In genomic region chr2:172000696-172001361, GRCh38 we compare ENCODE assay signal across 8 cellular contexts. TPM values are rescaled to one million over a fixed set of nuclear protein-coding genes. Genes with fewer than 3 reads are reported as not detected.
DNase-seq lines count a peak whose midpoint lies in the region; ATAC-seq, FAIRE-seq and TF ChIP-seq lines count a peak whose summit lies in the region.

No MANE protein-coding gene starts in this region.

- no peak overlapping the region for H2BK120ac ChIP-seq in IMR-90 (ENCODE audit: low read depth, low read length)

- FAIRE-seq in K562 (lab: Jason Lieb, UNC) = peak; percentile 19

- H3K4me1 Mint-ChIP-seq in CD4-positive, CD25-positive, alpha-beta regulatory T cell = peaks cover 6 to 23% (median 13%) of the 10 kb centered on the region in 4 donors

- H3K9me3 Mint-ChIP-seq in CD4-positive, CD25-positive, alpha-beta regulatory T cell = no peaks in the 10 kb centered on the region

- in situ Hi-C loops in IMR-90 (cut with MboI; ENCODE audit: low sequenced_read_pairs) = no loop called here
- in situ Hi-C loops in K562 (cut with MboI) = no loop called here
- in situ Hi-C loops in transverse colon (cut with MboI; ENCODE audit: low pct_ligation_motif_present in 1 of 4, low pct_unique_long_range_greater_than_20kb in 1 of 4, low sequenced_read_pairs in 3 of 4) = no loop called here

- peaks cover 18% of the 10 kb centered on the region; the same call in 2 of the 3 replicates for H3K79me2 ChIP-seq in K562 (ENCODE audit: control insufficient read depth, insufficient read depth, low read length)

- H3K27me3 Mint-ChIP-seq in CD4-positive, CD25-positive, alpha-beta regulatory T cell = peaks cover 29% of the 10 kb centered on the region

- no peak overlapping the region for H3K14ac ChIP-seq in IMR-90 (replicated peaks; ENCODE audit: low read depth, low read length)

- no peak for ATAC-seq in CD4-positive, CD25-positive, alpha-beta regulatory T cell (ENCODE audit: low read depth in 2 of 2)
- no peak for ATAC-seq in IMR-90 (ENCODE audit: low read depth)
- ATAC-seq in K562 = peak; percentile 38
- ATAC-seq in HG02981 (IDR thresholded peaks at IDR 0.05; ENCODE audit: unreplicated experiment) = no peak
- ATAC-seq in omental fat pad (ENCODE audit: low FRiP score) = no peak

- TF ChIP-seq EP300 in K562 (IDR thresholded peaks at IDR 0.05; ENCODE audit: low read length) (no peak), transverse colon (IDR thresholded peaks at IDR 0.05; ENCODE audit: low read depth) (no peak)

- 100% methylated on average over 2 of the region's 13 CpGs; no CpG with 5 or more reads in 1 of the 2 experiments for WGBS in IMR-90 (ENCODE audit: extremely low coverage in 2 of 2, insufficient read length in 1 of 2), 2 experiments
- WGBS in K562 (ENCODE audit: insufficient coverage, low coverage, missing lambda C conversion rate) = 9% methylated on average over 13 of the region's 13 CpGs
- 74 to 83% methylated on average over 12 to 13 of the region's 13 CpGs for WGBS in transverse colon (ENCODE audit: low coverage in 1 of 2), 2 donors

- intact Hi-C loops in IMR-90 (cut with micrococcal nuclease) (no loop called here), K562 (cut with micrococcal nuclease) (loop anchor here (1.0 to 2.0 kb wide), 2 partner anchors 84 to 102 kb away; partner anchors contain the start of gene DLX1), transverse colon (cut with DNase I; ENCODE audit: low total_unique reads) (no loop called here)

- H2AFZ ChIP-seq in IMR-90 (replicated peaks; ENCODE audit: low read length, poor library complexity) = no peak overlapping the region
- peak overlapping the region; percentile 99 for H2AFZ ChIP-seq in K562 (ENCODE audit: low read depth, low read length)

- CTCF ChIA-PET in IMR-90 (lab: Yijun Ruan, JAX) = no interaction called here
- CTCF ChIA-PET in K562 (lab: Yijun Ruan, JAX; ENCODE audit: low intra/inter-chr PET ratio) = no interaction called here

- no peak for TF ChIP-seq POLR2A in IMR-90 (IDR thresholded peaks at IDR 0.05; ENCODE audit: low read depth, low read length)
- no peak; the same call in 1 of the 2 replicates for TF ChIP-seq POLR2A in K562 (conservative IDR thresholded peaks at IDR 0.05)
- TF ChIP-seq POLR2A in transverse colon (IDR thresholded peaks at IDR 0.05) = no peak

- peak overlapping the region; percentile 94 to 96 (median 95) for H3K27ac Mint-ChIP-seq in CD4-positive, CD25-positive, alpha-beta regulatory T cell

- no peaks in the 10 kb centered on the region for H3K9me1 ChIP-seq in IMR-90 (ENCODE audit: insufficient read depth, low read length)
- no peaks in the 10 kb centered on the region for H3K9me1 ChIP-seq in K562 (ENCODE audit: control insufficient read depth, insufficient read depth, low read length)

- H3K23ac ChIP-seq in IMR-90 (ENCODE audit: low read depth, low read length) = no peak overlapping the region

- H3K56ac ChIP-seq in IMR-90 (ENCODE audit: extremely low read depth, insufficient read depth, low read length) = no peak overlapping the region

- no peak overlapping the region for H2AK5ac ChIP-seq in IMR-90 (ENCODE audit: low read depth, low read length)

- POLR2A ChIA-PET in IMR-90 (lab: Charles Lee; ENCODE audit: unreplicated experiment) (no interaction called here), K562 (lab: Yijun Ruan, JAX) (interaction anchor here (0.5 to 1.7 kb wide), 9 partner anchors 10 to 107 kb away, joined by 3 to 7 read pairs (median 3); partner anchors contain the start of gene HAT1)

- H3K27me3 ChIP-seq in CD4-positive, CD25-positive, alpha-beta regulatory T cell (ENCODE audit: control insufficient read depth, insufficient read depth, low read length) = peaks cover 5% of the 10 kb centered on the region
- no peaks in the 10 kb centered on the region for H3K27me3 ChIP-seq in IMR-90 (ENCODE audit: control insufficient read depth, insufficient read depth, low read length)
- no peaks in the 10 kb centered on the region for H3K27me3 ChIP-seq in K562 (ENCODE audit: control insufficient read depth in 2 of 2, insufficient read depth in 2 of 2, low read length in 2 of 2)
- H3K27me3 ChIP-seq in transverse colon = no peaks in the 10 kb centered on the region

- H2BK20ac ChIP-seq in IMR-90 (ENCODE audit: low read depth, low read length) = no peak overlapping the region

- peak overlapping the region; percentile 28; the same call in 1 of the 2 replicates for H4K5ac ChIP-seq in IMR-90 (ENCODE audit: low read depth, low read length)

- H2BK5ac ChIP-seq in IMR-90 (ENCODE audit: low read depth, low read length, poor library complexity, severe bottlenecking) = no peak overlapping the region

- H4K91ac ChIP-seq in IMR-90 (ENCODE audit: insufficient read depth, low read depth, low read length) = no peak overlapping the region

- H4K20me1 ChIP-seq in IMR-90 (ENCODE audit: insufficient read depth, low read length) (no peaks in the 10 kb centered on the region), K562 (replicated peaks; ENCODE audit: control insufficient read depth, insufficient read depth, low read length) (no peaks in the 10 kb centered on the region)

- peak overlapping the region; percentile 96; the same call in 1 of the 2 replicates for H3K4me2 ChIP-seq in IMR-90 (ENCODE audit: low read depth, low read length)
- peak overlapping the region; percentile 99 for H3K4me2 ChIP-seq in K562 (ENCODE audit: insufficient read depth, low read length)

- no peaks in the 10 kb centered on the region for H3K36me3 Mint-ChIP-seq in CD4-positive, CD25-positive, alpha-beta regulatory T cell

- peaks cover 0 to 15% of the 10 kb centered on the region in 2 experiments; a peak in 1 of 4 replicates for H3K79me1 ChIP-seq in IMR-90 (ENCODE audit: low read depth in 1 of 2, low read length in 2 of 2)

- DNase-seq in CD4-positive, CD25-positive, alpha-beta regulatory T cell = peak in 1 of 3 donors; percentile 3
- DNase-seq in IMR-90 (no peak), K562 (ENCODE audit: extremely low read depth in 1 of 4, low spot score in 3 of 4) (peak in 1 of 4 experiments; percentile 64), myocyte (ENCODE audit: low read depth) (peak; percentile 6), omental fat pad (ENCODE audit: low spot score) (no peak), transverse colon (no peak), NCI-H1105 treated with DMSO at 0.1 percent for 48 hours (lab: John Stamatoyannopoulos, UW) (no peak)

- no peak overlapping the region for H3K18ac ChIP-seq in IMR-90 (ENCODE audit: low read depth, low read length)

- no TSS peak for BruUV-seq in IMR-90 (replicated peaks; lab: Mats Ljungman, UMichigan)
- no TSS peak for BruUV-seq in K562 (replicated peaks; lab: Mats Ljungman, UMichigan)

- H2AK9ac ChIP-seq in IMR-90 (replicated peaks; ENCODE audit: low read depth, low read length, poor library complexity) = no peak overlapping the region

- H4K8ac ChIP-seq in IMR-90 (ENCODE audit: low read depth in 2 of 2, low read length in 2 of 2) = peak overlapping the region; percentile 94 to 97

- H3K4ac ChIP-seq in IMR-90 (ENCODE audit: low read depth, low read length) = no peak overlapping the region

- H3K4me1 ChIP-seq in CD4-positive, CD25-positive, alpha-beta regulatory T cell (ENCODE audit: control insufficient read depth, insufficient read depth, low read length, poor library complexity, severe bottlenecking) = peaks cover 12% of the 10 kb centered on the region
- no peaks in the 10 kb centered on the region for H3K4me1 ChIP-seq in IMR-90 (ENCODE audit: control insufficient read depth, insufficient read depth, low read length)
- peaks cover 6 to 13% of the 10 kb centered on the region in 2 experiments; a peak in 4 of 5 replicates for H3K4me1 ChIP-seq in K562 (replicated peaks in 1 of 2; ENCODE audit: control insufficient read depth in 2 of 2, insufficient read depth in 2 of 2, low read length in 2 of 2)
- peaks cover 0 to 14% (median 9%) of the 10 kb centered on the region in 4 donors for H3K4me1 ChIP-seq in transverse colon

- dilution Hi-C loops in IMR-90 (cut with HindIII; ENCODE audit: low sequenced_read_pairs, unreplicated experiment) = no loop called here

- no peak overlapping the region for H3K27ac ChIP-seq in CD4-positive, CD25-positive, alpha-beta regulatory T cell (ENCODE audit: insufficient read depth, low read length, poor library complexity, severe bottlenecking)
- no peak overlapping the region for H3K27ac ChIP-seq in IMR-90 (ENCODE audit: insufficient read depth, low read length)
- H3K27ac ChIP-seq in K562 (ENCODE audit: extremely low read depth, low read depth, low read length) = peak overlapping the region; percentile 93
- no peak overlapping the region for H3K27ac ChIP-seq in transverse colon

- no peaks in the 10 kb centered on the region for H3K36me3 ChIP-seq in CD4-positive, CD25-positive, alpha-beta regulatory T cell (ENCODE audit: control insufficient read depth, insufficient read depth, low read length)
- H3K36me3 ChIP-seq in IMR-90 (ENCODE audit: control insufficient read depth, insufficient read depth, low read length) = no peaks in the 10 kb centered on the region
- H3K36me3 ChIP-seq in K562 (ENCODE audit: control insufficient read depth, insufficient read depth, low read length) = no peaks in the 10 kb centered on the region
- no peaks in the 10 kb centered on the region for H3K36me3 ChIP-seq in transverse colon

- H3K4me3 Mint-ChIP-seq in CD4-positive, CD25-positive, alpha-beta regulatory T cell = peak overlapping the region; percentile 91 to 97 (median 94)

- TF ChIP-seq CTCF in IMR-90 (conservative IDR thresholded peaks at IDR 0.05; ENCODE audit: low read depth, low read length) = no peak
- TF ChIP-seq CTCF in K562 (IDR thresholded peaks at IDR 0.05 in 2 of 3, conservative IDR thresholded peaks at IDR 0.05 in 1 of 3; ENCODE audit: insufficient read depth in 2 of 3, low read depth in 1 of 3, low read length in 3 of 3) = no peak
- TF ChIP-seq CTCF in omental fat pad (IDR thresholded peaks at IDR 0.05) = no peak
- no peak for TF ChIP-seq CTCF in transverse colon (IDR thresholded peaks at IDR 0.05)

- TF ChIP-seq RAD21 in IMR-90 (IDR thresholded peaks at IDR 0.05; ENCODE audit: low read length) = no peak
- TF ChIP-seq RAD21 in K562 (CRISPR knock-in tag; conservative IDR thresholded peaks at IDR 0.05 in 1 of 2, IDR thresholded peaks at IDR 0.05 in 1 of 2) = no peak

- H3K9ac ChIP-seq in IMR-90 (ENCODE audit: low read depth, low read length) (no peak overlapping the region), K562 (ENCODE audit: insufficient read depth in 1 of 2, low read depth in 2 of 2, low read length in 2 of 2) (peak overlapping the region; percentile 85 to 92)

- H3K9me3 ChIP-seq in CD4-positive, CD25-positive, alpha-beta regulatory T cell (ENCODE audit: control insufficient read depth in 2 of 2, low read length in 2 of 2) = no peaks in the 10 kb centered on the region
- H3K9me3 ChIP-seq in IMR-90 (ENCODE audit: control insufficient read depth, insufficient read depth, low read length) = no peaks in the 10 kb centered on the region
- no peaks in the 10 kb centered on the region for H3K9me3 ChIP-seq in K562 (replicated peaks; ENCODE audit: control insufficient read depth, insufficient read depth, low read depth, low read length)
- no peaks in the 10 kb centered on the region for H3K9me3 ChIP-seq in transverse colon

- peak overlapping the region; percentile 95 for H3K4me3 ChIP-seq in CD4-positive, CD25-positive, alpha-beta regulatory T cell (ENCODE audit: low read depth, low read length)
- no peak overlapping the region for H3K4me3 ChIP-seq in IMR-90 (ENCODE audit: insufficient read depth, low read depth, low read length)
- peak overlapping the region; percentile 56 for H3K4me3 ChIP-seq in K562
- peak overlapping the region in 1 of 4 donors; percentile 70 for H3K4me3 ChIP-seq in transverse colon

- H2BK15ac ChIP-seq in IMR-90 (ENCODE audit: low read depth, low read length) = no peak overlapping the region

RNA-seq across cellular contexts. Expression of gene METAP1D, which starts 1.1 kb away (rescaled TPM):
- total RNA-seq in CD4-positive, CD25-positive, alpha-beta regulatory T cell = 3.7 TPM
- polyA plus RNA-seq in CD4-positive, CD25-positive, alpha-beta regulatory T cell = 1 to 10 TPM in 3 of 4 donors, under 1 TPM in 1; 0.54 to 3.1 (median 2.0) TPM
- total RNA-seq in IMR-90 (2012; rRNA removed) (3.4 and 4.2 TPM in 2 replicates), K562 (2014; rRNA removed) (10.2 TPM in 2 replicates), K562 (2014; rRNA removed; fragmentation: Illumina TruSeq; extraction: Trizol) (17.0 and 17.2 TPM in 2 replicates), K562 (2015; rRNA removed; fragmentation: Illumina TruSeq; extraction: Trizol) (15.6 and 17.8 TPM in 2 replicates), K562 (2021) (9.9 and 10.8 TPM in 2 replicates), myocyte (11.0 and 13.0 TPM in 2 replicates), omental fat pad (1 to 10 TPM; 5.4 to 9.6 (median 8.5) TPM), transverse colon (1 to 10 TPM in 3 of 4 donors, under 1 TPM in 1; 0.75 to 6.4 (median 3.6) TPM)
- polyA plus RNA-seq in IMR-90 (2012; rRNA removed) (5.5 TPM in 2 replicates), K562 (2011; rRNA removed) (20.0 and 22.5 TPM in 2 replicates), K562 (2014; fragmentation: Illumina TruSeq; extraction: Trizol) (16.7 and 23.4 TPM in 2 replicates), K562 (2014; fragmentation: Nextera tagmentation; extraction: Ambion mirVana) (10 to 100 TPM in 1 of 2 experiments, 1 to 10 TPM in 1; 8.0 to 10.4 TPM), K562 (2014; rRNA removed) (15.7 and 17.8 TPM in 2 replicates)
- 1.3 and 2.0 TPM in 2 replicates for polyA plus RNA-seq in IMR-90 (2012; cell fraction: cytosol; rRNA removed)
- polyA plus RNA-seq in IMR-90 (2012; cell fraction: nucleus; rRNA removed; ENCODE audit: low replicate concordance) = 11.5 and 28.3 TPM in 2 replicates
- total RNA-seq in K562 (2011; cell fraction: chromatin; rRNA removed; ENCODE audit: low replicate concordance) = 22.7 and 40.0 TPM in 2 replicates
- 11.0 and 14.9 TPM in 2 replicates for total RNA-seq in K562 (2011; cell fraction: nucleolus; rRNA removed)
- 23.9 and 25.0 TPM in 2 replicates for total RNA-seq in K562 (2011; cell fraction: nucleoplasm; rRNA removed)
- polyA plus RNA-seq in K562 (2011; cell fraction: cytosol; rRNA removed) = 5.7 and 10.8 TPM in 2 replicates
- polyA plus RNA-seq in K562 (2011; cell fraction: nucleus; rRNA removed) = 34.4 and 43.2 TPM in 2 replicates
- 11.6 and 21.5 TPM in 2 replicates for polyA plus RNA-seq in K562 (2012)
- 19.2 and 22.6 TPM in 2 replicates for polyA minus RNA-seq in K562 (2011; rRNA and poly(A)+ RNA removed)
- 5.2 and 6.3 TPM in 2 replicates for polyA minus RNA-seq in K562 (2011; cell fraction: cytosol; rRNA and poly(A)+ RNA removed)
- polyA minus RNA-seq in K562 (2011; cell fraction: nucleus; rRNA and poly(A)+ RNA removed) = 25.7 and 37.0 TPM in 2 replicates
- polyA plus RNA-seq in myocyte (2012) = 7.6 TPM
